Comparison of ENCODE assay signal across 8 cellular contexts in genomic region chr20:62121776-62122658, GRCh38. TPM values are rescaled to one million over a fixed set of nuclear protein-coding genes. Genes with fewer than 3 reads are reported as not detected.
DNase-seq lines count a peak whose midpoint lies in the region; ATAC-seq, FAIRE-seq and TF ChIP-seq lines count a peak whose summit lies in the region.

Gene LSM14B, plus strand, starts transcription at chr20:62122475. Its CDS starts 192 bp downstream, at chr20:62122667.

- peak within 1 kb of the TSS; percentile 54 to 89 (median 77) for H3K4me3 ChIP-seq in keratinocyte (ENCODE audit: control insufficient read depth in 2 of 3, extremely low read depth in 1 of 3, insufficient read depth in 2 of 3, low read depth in 1 of 3, low read length in 3 of 3)

- peak; percentile 49 for ATAC-seq in HG03378 (IDR thresholded peaks at IDR 0.05; ENCODE audit: unreplicated experiment)

- dilution Hi-C loops in keratinocyte (cut with MboI; ENCODE audit: extremely low pct_ligation_motif_present, low sequenced_read_pairs) = no loop called here

- DNase-seq in AG20443 (ENCODE audit: low spot score) (peak; percentile 100), NCI-H460 (ENCODE audit: extremely low read depth, low read depth) (peak; percentile 95), cerebellar cortex (ENCODE audit: low spot score) (peak; percentile 91), keratinocyte (ENCODE audit: low read depth, low spot score) (peak; percentile 63)
- DNase-seq in activated CD4-positive, CD25-positive, alpha-beta regulatory T cell treated with anti-CD3 and anti-CD28 coated beads, Interleukin-2, amount 50 U/mL, for 72 hours = peak; percentile 96
- peak; percentile 94 to 97 (median 95) for DNase-seq in stimulated activated CD4-positive, alpha-beta T cell treated with anti-CD3 and anti-CD28 coated beads, Interleukin-12 subunit alpha, Interleukin-12 subunit beta, amount 100 ng/mL, for 48 hours (ENCODE audit: low read depth in 2 of 3, low spot score in 1 of 3)

- TF ChIP-seq CTCF in keratinocyte (optimal IDR thresholded peaks at IDR 0.05 in 1 of 3, IDR thresholded peaks at IDR 0.05 in 1 of 3, conservative IDR thresholded peaks at IDR 0.05 in 1 of 3; ENCODE audit: extremely low read depth in 1 of 3, insufficient read depth in 2 of 3, low read length in 3 of 3) = no peak

- peaks cover 8% of the 10 kb centered on the region for H3K4me1 ChIP-seq in keratinocyte (ENCODE audit: control insufficient read depth, extremely low read depth, insufficient read depth, low read length)

- FAIRE-seq in keratinocyte (lab: Jason Lieb, UNC) = no peak

- peaks cover 22% of the 10 kb centered on the region for H3K27me3 ChIP-seq in keratinocyte (ENCODE audit: control insufficient read depth, extremely low read depth, insufficient read depth, low read length)

- H3K36me3 ChIP-seq in keratinocyte (ENCODE audit: control insufficient read depth in 2 of 2, extremely low read depth in 1 of 2, insufficient read depth in 2 of 2, low read length in 2 of 2) = peaks cover 7 to 12% of the 10 kb centered on the region in 2 experiments

- peaks cover 14% of the 10 kb centered on the region for H4K20me1 ChIP-seq in keratinocyte (ENCODE audit: control insufficient read depth, extremely low read depth, insufficient read depth, low read length)

- peaks cover 17% of the 10 kb centered on the region for H3K79me2 ChIP-seq in keratinocyte (ENCODE audit: control insufficient read depth, insufficient read depth, low read length)

- peak within 1 kb of the TSS; percentile 88 for H3K27ac ChIP-seq in keratinocyte (ENCODE audit: control insufficient read depth, insufficient read depth, low read length)

- peak within 1 kb of the TSS; percentile 78 for H2AFZ ChIP-seq in keratinocyte (ENCODE audit: control insufficient read depth, low read length)

- peak; percentile 64 for TF ChIP-seq POLR2A in GM19099 (IDR thresholded peaks at IDR 0.05; ENCODE audit: extremely low read depth, insufficient read length, low read depth)

- peak within 1 kb of the TSS; percentile 93 for H3K4me2 ChIP-seq in keratinocyte (ENCODE audit: control insufficient read depth, extremely low read depth, insufficient read depth, low read depth, low read length)

- H3K9me1 ChIP-seq in keratinocyte (ENCODE audit: control insufficient read depth, extremely low read depth, insufficient read depth, low read length) = no peaks in the 10 kb centered on the region

- no peaks in the 10 kb centered on the region for H3K9me3 ChIP-seq in keratinocyte (ENCODE audit: control insufficient read depth, low read depth, low read length)

- peak within 1 kb of the TSS; percentile 88 for H3K9ac ChIP-seq in keratinocyte (ENCODE audit: control insufficient read depth, extremely low read depth, insufficient read depth, low read length)

RNA-seq across cellular contexts. Expression of gene LSM14B, which starts in this region (rescaled TPM):
- 24.6 and 29.2 TPM in 2 replicates for total RNA-seq in NCI-H460 (2014; rRNA removed; shearing (Covaris generic))
- polyA plus RNA-seq in NCI-H460 (2014; cell fraction: nucleus; rRNA removed) = 27.5 and 34.2 TPM in 2 replicates
- polyA plus RNA-seq in keratinocyte = 19.9 to 21.7 TPM (median 20.0 TPM) in 3 replicates
- 17.0 TPM for polyA plus RNA-seq in keratinocyte (2011; ENCODE audit: low read depth)
- polyA plus RNA-seq in keratinocyte (2011; cell fraction: cytosol; rRNA removed) = 20.6 and 28.3 TPM in 2 replicates
- 30.7 and 35.5 TPM in 2 replicates for polyA plus RNA-seq in keratinocyte (2011; cell fraction: nucleus; rRNA removed)
- polyA plus RNA-seq in keratinocyte (2012; ENCODE audit: low replicate concordance) = 22.6 and 25.9 TPM in 2 replicates
- polyA minus RNA-seq in keratinocyte = 20.7 to 28.7 TPM (median 21.6 TPM) in 3 replicates
- polyA minus RNA-seq in keratinocyte (2011; cell fraction: cytosol; rRNA and poly(A)+ RNA removed) = 28.8 TPM
- 9.0 and 16.1 TPM in 2 replicates for polyA minus RNA-seq in keratinocyte (2011; cell fraction: nucleus; rRNA and poly(A)+ RNA removed)

Comparison
In these comparisons a context has a peak if more than half of its experiments do, and no peak if none do; other contexts are left out.
1. Peak in every context shown above with its lines: DNase-seq, ATAC-seq, H3K4me3 ChIP-seq and H3K27ac ChIP-seq.